In the genomic region with DNA sequence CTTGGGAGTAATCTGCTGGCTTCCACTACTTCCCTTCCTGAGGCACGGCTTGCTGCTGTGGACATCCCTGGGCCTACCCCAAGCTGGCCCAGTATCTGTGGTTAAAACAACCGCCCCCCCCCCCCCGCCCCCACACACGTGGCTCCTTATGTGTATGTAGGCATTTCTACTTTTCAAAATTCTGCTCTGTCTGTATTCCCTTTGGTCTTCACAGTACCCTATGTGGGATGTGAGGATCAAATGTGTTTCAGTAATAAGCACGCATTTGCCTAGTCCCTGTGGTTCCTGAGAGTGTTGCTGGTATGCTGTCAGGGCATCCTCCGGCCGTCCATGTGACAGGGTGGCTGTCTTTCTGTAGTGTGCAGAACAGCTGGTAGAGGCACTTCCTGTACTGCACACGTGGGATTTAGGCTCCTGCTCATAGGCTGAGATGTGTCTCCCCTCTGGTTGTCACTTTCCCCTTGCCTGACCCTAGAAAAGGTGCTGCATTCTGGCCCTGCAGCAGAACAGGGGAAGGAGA, we compare ENCODE assay signal across 8 cellular contexts. TPM values are rescaled to one million over a fixed set of nuclear protein-coding genes. Genes with fewer than 3 reads are reported as not detected.
A peak's percentile ranks its signal among the peaks of the same experiment; 100 is the strongest.
DNase-seq lines count a peak whose midpoint lies in the region; ATAC-seq, FAIRE-seq and TF ChIP-seq lines count a peak whose summit lies in the region.

No MANE protein-coding gene starts in this region.

- H3K9ac ChIP-seq in K562 (ENCODE audit: insufficient read depth in 1 of 2, low read depth in 2 of 2, low read length in 2 of 2), result peak overlapping the region; percentile 62 to 85; a peak in 3 of 4 replicates

- CTCF ChIA-PET in K562 (lab: Yijun Ruan, JAX; ENCODE audit: low intra/inter-chr PET ratio), result no interaction called here

- no peak for TF ChIP-seq CTCF in DOHH2 (IDR thresholded peaks at IDR 0.05; ENCODE audit: low read depth, low read length, poor library complexity, severe bottlenecking)
- no peak for TF ChIP-seq CTCF in K562 (IDR thresholded peaks at IDR 0.05 in 2 of 3, conservative IDR thresholded peaks at IDR 0.05 in 1 of 3; ENCODE audit: insufficient read depth in 2 of 3, low read depth in 1 of 3, low read length in 3 of 3)

- TF ChIP-seq RAD21 in K562 (CRISPR knock-in tag; conservative IDR thresholded peaks at IDR 0.05 in 1 of 2, IDR thresholded peaks at IDR 0.05 in 1 of 2), result no peak

- peak overlapping the region; percentile 24; the same call in 1 of the 2 replicates for H3K27ac ChIP-seq in DOHH2 (ENCODE audit: low read depth, low read length)
- peak overlapping the region; percentile 89 for H3K27ac ChIP-seq in K562 (ENCODE audit: extremely low read depth, low read depth, low read length)

- BruUV-seq in K562 (replicated peaks; lab: Mats Ljungman, UMichigan), result no TSS peak

- no peak for TF ChIP-seq EP300 in K562 (IDR thresholded peaks at IDR 0.05; ENCODE audit: low read length)

- POLR2A ChIA-PET in K562 (lab: Yijun Ruan, JAX), result interaction anchor here (0.6 kb wide), 1 partner anchor 67 kb away, joined by 3 read pairs; no protein-coding TSS in a partner anchor

- H2AFZ ChIP-seq in K562 (ENCODE audit: low read depth, low read length), result peak overlapping the region; percentile 79

- peak; percentile 95 for FAIRE-seq in K562 (lab: Jason Lieb, UNC)

- in situ Hi-C loops in K562 (cut with MboI), result no loop called here
- in situ Hi-C loops in ACHN (cut with HindIII; ENCODE audit: low pct_ligation_motif_present, low pct_unique_long_range_greater_than_20kb, low sequenced_read_pairs), result no loop called here

- H4K20me1 ChIP-seq in DOHH2 (ENCODE audit: control insufficient read depth, insufficient read depth, low read depth, low read length), result no peaks in the 10 kb centered on the region
- no peaks in the 10 kb centered on the region for H4K20me1 ChIP-seq in K562 (replicated peaks; ENCODE audit: control insufficient read depth, insufficient read depth, low read length)

- H3K27me3 ChIP-seq in DOHH2 (ENCODE audit: control insufficient read depth, low read length) (no peaks in the 10 kb centered on the region), K562 (ENCODE audit: control insufficient read depth in 2 of 2, insufficient read depth in 2 of 2, low read length in 2 of 2) (no peaks in the 10 kb centered on the region)

- H3K4me1 ChIP-seq in DOHH2 (ENCODE audit: control insufficient read depth, low read length) (peaks cover 43% of the 10 kb centered on the region), K562 (replicated peaks in 1 of 2; ENCODE audit: control insufficient read depth in 2 of 2, insufficient read depth in 2 of 2, low read length in 2 of 2) (peaks cover 18 to 22% of the 10 kb centered on the region in 2 experiments; a peak in 4 of 5 replicates)

- no peaks in the 10 kb centered on the region for H3K9me1 ChIP-seq in K562 (ENCODE audit: control insufficient read depth, insufficient read depth, low read length)

- H3K79me2 ChIP-seq in DOHH2 (ENCODE audit: control insufficient read depth, low read length) (peaks cover 15% of the 10 kb centered on the region), K562 (ENCODE audit: control insufficient read depth, insufficient read depth, low read length) (peaks cover 39% of the 10 kb centered on the region)

- WGBS in K562 (ENCODE audit: insufficient coverage, low coverage, missing lambda C conversion rate), result 7% methylated on average over 5 of the region's 8 CpGs

- H3K9me3 ChIP-seq in DOHH2 (ENCODE audit: control insufficient read depth, insufficient read depth, low read length) (no peaks in the 10 kb centered on the region), K562 (replicated peaks; ENCODE audit: control insufficient read depth, insufficient read depth, low read depth, low read length) (no peaks in the 10 kb centered on the region)

- peak overlapping the region; percentile 87 for H3K4me3 ChIP-seq in DOHH2 (ENCODE audit: low read length)
- H3K4me3 ChIP-seq in K562, result peak overlapping the region; percentile 74; the same call in 1 of the 2 replicates

- DNase-seq in T-helper 1 cell (peak in 4 of 5 donors; percentile 17 to 74 (median 32)), K562 (ENCODE audit: extremely low read depth in 1 of 4, low spot score in 3 of 4) (peak; percentile 38 to 79 (median 59)), ACHN (no peak), NCI-H1417 (lab: John Stamatoyannopoulos, UW) (no peak)
- DNase-seq in stimulated activated CD4-positive, alpha-beta T cell treated with anti-CD3 and anti-CD28 coated beads, Interleukin-2, amount 100 ng/mL, for 4 hours (ENCODE audit: low read depth), result peak; percentile 28

- intact Hi-C loops in K562 (cut with micrococcal nuclease), result no loop called here

- ATAC-seq in GM19467 (IDR thresholded peaks at IDR 0.05; ENCODE audit: unreplicated experiment) (peak; percentile 57), HG03558 (IDR thresholded peaks at IDR 0.05; ENCODE audit: extremely low read depth, unreplicated experiment) (peak; percentile 78), K562 (peak; percentile 64)

- peaks cover 6% of the 10 kb centered on the region for H3F3A ChIP-seq in DOHH2 (ENCODE audit: control insufficient read depth, insufficient read depth)

- peak overlapping the region; percentile 96 for H3K4me2 ChIP-seq in DOHH2 (ENCODE audit: low read length)
- peak overlapping the region; percentile 90 for H3K4me2 ChIP-seq in K562 (ENCODE audit: insufficient read depth, low read length)

- no peaks in the 10 kb centered on the region for H3K9me2 ChIP-seq in DOHH2 (replicated peaks; ENCODE audit: control insufficient read depth, low read length)

- TF ChIP-seq POLR2A in K562 (conservative IDR thresholded peaks at IDR 0.05), result peak; percentile 44; the same call in 1 of the 2 replicates

- H3K36me3 ChIP-seq in DOHH2 (ENCODE audit: control insufficient read depth, low read length), result peaks cover 15% of the 10 kb centered on the region
- peaks cover 9% of the 10 kb centered on the region; the same call in 2 of the 3 replicates for H3K36me3 ChIP-seq in K562 (ENCODE audit: control insufficient read depth, insufficient read depth, low read length)

TF ChIP-seq in K562, 482 proteins besides CTCF, POLR2A, EP300 and RAD21 (continues in another document):
- TF ChIP-seq, protein P1, sequence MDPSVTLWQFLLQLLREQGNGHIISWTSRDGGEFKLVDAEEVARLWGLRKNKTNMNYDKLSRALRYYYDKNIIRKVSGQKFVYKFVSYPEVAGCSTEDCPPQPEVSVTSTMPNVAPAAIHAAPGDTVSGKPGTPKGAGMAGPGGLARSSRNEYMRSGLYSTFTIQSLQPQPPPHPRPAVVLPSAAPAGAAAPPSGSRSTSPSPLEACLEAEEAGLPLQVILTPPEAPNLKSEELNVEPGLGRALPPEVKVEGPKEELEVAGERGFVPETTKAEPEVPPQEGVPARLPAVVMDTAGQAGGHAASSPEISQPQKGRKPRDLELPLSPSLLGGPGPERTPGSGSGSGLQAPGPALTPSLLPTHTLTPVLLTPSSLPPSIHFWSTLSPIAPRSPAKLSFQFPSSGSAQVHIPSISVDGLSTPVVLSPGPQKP (CRISPR knock-in tag; IDR thresholded peaks at IDR 0.05), result no peak
- no peak for TF ChIP-seq ZNF134 (CRISPR knock-in tag; conservative IDR thresholded peaks at IDR 0.05)

RNA-seq across cellular contexts. Expression of a gene that starts 2.2 kb away (rescaled TPM):
- total RNA-seq in K562 (2011; cell fraction: chromatin; rRNA removed; ENCODE audit: low replicate concordance), result 1.2 and 7.6 TPM in 2 replicates
- total RNA-seq in K562 (2011; cell fraction: nucleolus; rRNA removed), result 10.3 and 10.8 TPM in 2 replicates
- 4.5 and 5.5 TPM in 2 replicates for total RNA-seq in K562 (2011; cell fraction: nucleoplasm; rRNA removed)
- 9.1 and 10.2 TPM in 2 replicates for total RNA-seq in K562 (2014; rRNA removed)
- total RNA-seq in K562 (2014; rRNA removed; fragmentation: Illumina TruSeq; extraction: Trizol), result 1.5 and 1.8 TPM in 2 replicates
- 3.4 and 4.0 TPM in 2 replicates for total RNA-seq in K562 (2015; rRNA removed; fragmentation: Illumina TruSeq; extraction: Trizol)
- total RNA-seq in K562 (2021), result 8.8 and 10.1 TPM in 2 replicates
- 4.9 and 9.1 TPM in 2 replicates for polyA plus RNA-seq in K562 (2011; rRNA removed)
- polyA plus RNA-seq in K562 (2011; cell fraction: cytosol; rRNA removed), result 10.1 and 17.9 TPM in 2 replicates
- 15.2 and 18.1 TPM in 2 replicates for polyA plus RNA-seq in K562 (2011; cell fraction: nucleus; rRNA removed)
- polyA plus RNA-seq in K562 (2012), result 4.6 and 20.2 TPM in 2 replicates
- 2.5 and 4.1 TPM in 2 replicates for polyA plus RNA-seq in K562 (2014; fragmentation: Illumina TruSeq; extraction: Trizol)
- under 1 TPM; 0.24 to 0.43 TPM for polyA plus RNA-seq in K562 (2014; fragmentation: Nextera tagmentation; extraction: Ambion mirVana)
- polyA plus RNA-seq in K562 (2014; rRNA removed), result 8.2 and 9.6 TPM in 2 replicates
- polyA minus RNA-seq in K562 (2011; rRNA and poly(A)+ RNA removed), result 1.7 and 1.8 TPM in 2 replicates
- polyA minus RNA-seq in K562 (2011; cell fraction: cytosol; rRNA and poly(A)+ RNA removed), result 3.1 and 5.4 TPM in 2 replicates
- 7.1 and 7.8 TPM in 2 replicates for polyA minus RNA-seq in K562 (2011; cell fraction: nucleus; rRNA and poly(A)+ RNA removed)

RNA-seq across cellular contexts. Expression of a gene that starts 24.3 kb away (rescaled TPM):
- total RNA-seq in K562 (2011; cell fraction: chromatin; rRNA removed; ENCODE audit: low replicate concordance), result 119 and 128 TPM in 2 replicates
- 60.9 and 62.9 TPM in 2 replicates for total RNA-seq in K562 (2011; cell fraction: nucleolus; rRNA removed)
- total RNA-seq in K562 (2011; cell fraction: nucleoplasm; rRNA removed), result 64.4 and 74.3 TPM in 2 replicates
- total RNA-seq in K562 (2014; rRNA removed) (92.4 and 95.2 TPM in 2 replicates), K562 (2014; rRNA removed; fragmentation: Illumina TruSeq; extraction: Trizol) (167 and 182 TPM in 2 replicates), K562 (2015; rRNA removed; fragmentation: Illumina TruSeq; extraction: Trizol) (154 and 161 TPM in 2 replicates), K562 (2021) (119 and 128 TPM in 2 replicates)
- polyA plus RNA-seq in K562 (2011; rRNA removed) (160 and 179 TPM in 2 replicates), K562 (2014; fragmentation: Illumina TruSeq; extraction: Trizol) (162 and 170 TPM in 2 replicates), K562 (2014; fragmentation: Nextera tagmentation; extraction: Ambion mirVana) (100 to 1,000 TPM; 284 to 295 TPM), K562 (2014; rRNA removed) (118 and 126 TPM in 2 replicates)
- polyA plus RNA-seq in K562 (2011; cell fraction: cytosol; rRNA removed), result 93.6 and 114 TPM in 2 replicates
- 63.3 and 81.3 TPM in 2 replicates for polyA plus RNA-seq in K562 (2011; cell fraction: nucleus; rRNA removed)
- 103 and 124 TPM in 2 replicates for polyA plus RNA-seq in K562 (2012)
- 150 and 151 TPM in 2 replicates for polyA minus RNA-seq in K562 (2011; rRNA and poly(A)+ RNA removed)
- polyA minus RNA-seq in K562 (2011; cell fraction: cytosol; rRNA and poly(A)+ RNA removed), result 68.0 and 87.3 TPM in 2 replicates
- 29.8 and 42.8 TPM in 2 replicates for polyA minus RNA-seq in K562 (2011; cell fraction: nucleus; rRNA and poly(A)+ RNA removed)

Comparison
In these comparisons a context has a peak if more than half of its experiments do, and no peak if none do; other contexts are left out.
1. DNase-seq: peak in T-helper 1 cell (4 of 5), K562 (4 of 4) and stimulated activated CD4-positive, alpha-beta T cell treated with anti-CD3 and anti-CD28 coated beads, Interleukin-2, amount 100 ng/mL, for 4 hours (single experiment); none in ACHN (single experiment) and NCI-H1417 (0 of 3).
2. Peak in every context shown above with its lines, with median percentiles within 50 percentile points of each other: ATAC-seq.